Comparison of ENCODE assay signal across 25 cellular contexts in genomic region chr10:4129866-4130455, GRCh38.
DNase-seq lines count a peak whose midpoint lies in the region; ATAC-seq and TF ChIP-seq lines count a peak whose summit lies in the region.
"Had no signal": no experiment of that assay in that cellular context is flagged by ENCODE, and none has a peak within 500 bp of the region (broad histone marks: within the 10 kb centered on the region; RNA-seq: fewer than 3 reads in every experiment).

No MANE protein-coding gene starts in this region.

- no peak overlapping the region for H3K9ac ChIP-seq in neural progenitor cell

- no peaks in the 10 kb centered on the region for H3F3A ChIP-seq in neural progenitor cell (ENCODE audit: low read depth)

- ATAC-seq in GM21381 (IDR thresholded peaks at IDR 0.05; ENCODE audit: unreplicated experiment) (no peak), GM19455 (IDR thresholded peaks at IDR 0.05; ENCODE audit: unreplicated experiment) (no peak)
- ATAC-seq: activated CD4-positive, CD25-positive, alpha-beta regulatory T cell treated with anti-CD3 and anti-CD28 coated beads, Interleukin-2, amount 50 U/mL, for 24 hours; activated T-cell treated with anti-CD3 and anti-CD28 coated beads, Interleukin-2, amount 50 U/mL, for 72 hours; GM12878; left colon; psoas muscle; SK-N-SH treated with all-trans-retinoic acid at 6 μM for 48 hours had no signal

- no TSS peak for BruUV-seq in A673 (replicated peaks; lab: Mats Ljungman, UMichigan)

- H3K27ac Mint-ChIP-seq in activated T-helper 1 cell treated with anti-CD3 and anti-CD28 coated beads, Interleukin-12 subunit alpha, Interleukin-12 subunit beta, Interleukin-2, Interleukin-4 antibody, amounts not matched to agents 30 ng/mL and 10 ng/mL and 1 ng/mL, durations not matched to agents 14 hours and 24 hours and 36 hours: peak overlapping the region; percentile 53
- no peak overlapping the region for H3K27ac Mint-ChIP-seq in neural progenitor cell
- H3K27ac Mint-ChIP-seq: activated T-cell treated with anti-CD3 and anti-CD28 coated beads, Interleukin-2, amount 50 U/mL, for 72 hours; brain; CD4-positive, alpha-beta T cell had no signal

- no peak for TF ChIP-seq POLR2A in tibial nerve (IDR thresholded peaks at IDR 0.05)

- intact Hi-C loops in A673 (cut with micrococcal nuclease; ENCODE audit: unreplicated experiment): no loop called here
- intact Hi-C loops in activated T-helper 1 cell treated with anti-CD3 and anti-CD28 coated beads, Interleukin-12 subunit alpha, Interleukin-12 subunit beta, Interleukin-2, Interleukin-4 antibody, amounts not matched to agents 30 ng/mL and 10 ng/mL and 1 ng/mL, durations not matched to agents 14 hours and 24 hours and 36 hours (cut with micrococcal nuclease): loop anchor here (2.0 to 10.0 kb wide), 14 partner anchors 51 to 1035 kb away; no protein-coding TSS in a partner anchor
- intact Hi-C loops in tibial artery (cut with DNase I; ENCODE audit: low total_unique reads): no loop called here

- H3K27me3 ChIP-seq in A673 (replicated peaks; ENCODE audit: insufficient read depth, low read depth, low read length, poor library complexity) (no peaks in the 10 kb centered on the region), neural progenitor cell (no peaks in the 10 kb centered on the region), tibial artery (no peaks in the 10 kb centered on the region), tibial nerve (no peaks in the 10 kb centered on the region)

- no peak overlapping the region for H3K4me2 ChIP-seq in neural progenitor cell

- H3K36me3 ChIP-seq in A673 (ENCODE audit: insufficient read depth, low read length, poor library complexity, severe bottlenecking): no peaks in the 10 kb centered on the region
- H3K36me3 ChIP-seq in HEK293 (ENCODE audit: control insufficient read depth in 2 of 2, insufficient read depth in 1 of 2, low read length in 2 of 2): no peaks in the 10 kb centered on the region
- H3K36me3 ChIP-seq in neural progenitor cell: no peaks in the 10 kb centered on the region
- no peaks in the 10 kb centered on the region for H3K36me3 ChIP-seq in tibial artery
- no peaks in the 10 kb centered on the region for H3K36me3 ChIP-seq in tibial nerve

- CTCF ChIA-PET in A673 (lab: Charles Lee): no interaction called here
- CTCF ChIA-PET in HEK293 (lab: Yijun Ruan, JAX): interaction anchor here (0.6 kb wide), 1 partner anchor 140 kb away, joined by 3 read pairs; no protein-coding TSS in a partner anchor

- no peak for DNase-seq in A673 (ENCODE audit: low spot score)
- no peak for DNase-seq in activated T-helper 1 cell treated with anti-CD3 and anti-CD28 coated beads, Interleukin-12 subunit alpha, Interleukin-12 subunit beta, Interleukin-2, Interleukin-4 antibody, amounts not matched to agents 30 ng/mL and 10 ng/mL and 1 ng/mL, durations not matched to agents 14 hours and 24 hours and 36 hours (ENCODE audit: low spot score)
- DNase-seq in neural progenitor cell (ENCODE audit: low spot score): no peak
- DNase-seq in tibial artery: no peak
- DNase-seq in tibial nerve (ENCODE audit: low spot score in 2 of 2): no peak
- DNase-seq: ACHN; activated T-cell treated with anti-CD3 and anti-CD28 coated beads, Interleukin-2, amount 50 U/mL, for 72 hours; CD4-positive, alpha-beta T cell; DMS53; glutamatergic neuron; left colon; midbrain; NCI-H1105; NCI-H2107; psoas muscle; RPMI8226; stimulated activated CD4-positive, alpha-beta T cell treated with anti-CD3 and anti-CD28 coated beads, Interleukin-4, amount 100 ng/mL, for 4 hours; T-helper 9 cell had no signal

- TF ChIP-seq CTCF in A673 (conservative IDR thresholded peaks at IDR 0.05; ENCODE audit: low read depth, low read length) (no peak), HEK293 (tag by site-specific recombination; IDR thresholded peaks at IDR 0.05) (no peak), neural progenitor cell (IDR thresholded peaks at IDR 0.05) (no peak), tibial artery (IDR thresholded peaks at IDR 0.05) (no peak), tibial nerve (IDR thresholded peaks at IDR 0.05) (no peak)

- TF ChIP-seq EP300 in tibial nerve (IDR thresholded peaks at IDR 0.05): no peak

- H4K20me1 ChIP-seq in neural progenitor cell (ENCODE audit: low read depth): no peaks in the 10 kb centered on the region

- peak overlapping the region; percentile 77 for H2AFZ ChIP-seq in neural progenitor cell (replicated peaks)

- H3K4me1 Mint-ChIP-seq in activated T-helper 1 cell treated with anti-CD3 and anti-CD28 coated beads, Interleukin-12 subunit alpha, Interleukin-12 subunit beta, Interleukin-2, Interleukin-4 antibody, amounts not matched to agents 30 ng/mL and 10 ng/mL and 1 ng/mL, durations not matched to agents 14 hours and 24 hours and 36 hours (ENCODE audit: low read depth): peaks cover 22% of the 10 kb centered on the region
- H3K4me1 Mint-ChIP-seq in neural progenitor cell: peaks cover 6% of the 10 kb centered on the region

- H3K36me3 Mint-ChIP-seq in activated T-helper 1 cell treated with anti-CD3 and anti-CD28 coated beads, Interleukin-12 subunit alpha, Interleukin-12 subunit beta, Interleukin-2, Interleukin-4 antibody, amounts not matched to agents 30 ng/mL and 10 ng/mL and 1 ng/mL, durations not matched to agents 14 hours and 24 hours and 36 hours (ENCODE audit: low read depth): peaks cover 16% of the 10 kb centered on the region
- H3K36me3 Mint-ChIP-seq in neural progenitor cell: no peaks in the 10 kb centered on the region
- H3K36me3 Mint-ChIP-seq: brain had no signal

- H3K9me3 ChIP-seq in A673 (ENCODE audit: low read depth, low read length, poor library complexity, severe bottlenecking): peaks cover 6% of the 10 kb centered on the region
- no peaks in the 10 kb centered on the region for H3K9me3 ChIP-seq in HEK293 (ENCODE audit: control insufficient read depth, insufficient read depth, low read depth, low read length)
- H3K9me3 ChIP-seq in neural progenitor cell (ENCODE audit: low read depth): no peaks in the 10 kb centered on the region
- no peaks in the 10 kb centered on the region for H3K9me3 ChIP-seq in tibial artery
- H3K9me3 ChIP-seq in tibial nerve: peaks cover 0 to 13% (median 0%) of the 10 kb centered on the region in 4 donors

- H3K27ac ChIP-seq in A673 (ENCODE audit: low read depth, low read length, poor library complexity, severe bottlenecking): peak overlapping the region; percentile 84
- H3K27ac ChIP-seq in HEK293 (ENCODE audit: extremely low read depth, low read depth, low read length): no peak overlapping the region
- no peak overlapping the region for H3K27ac ChIP-seq in neural progenitor cell
- no peak overlapping the region for H3K27ac ChIP-seq in tibial artery
- H3K27ac ChIP-seq in tibial nerve: peak overlapping the region in 2 of 4 donors; percentile 79 to 84

- H3K4me3 Mint-ChIP-seq in activated T-helper 1 cell treated with anti-CD3 and anti-CD28 coated beads, Interleukin-12 subunit alpha, Interleukin-12 subunit beta, Interleukin-2, Interleukin-4 antibody, amounts not matched to agents 30 ng/mL and 10 ng/mL and 1 ng/mL, durations not matched to agents 14 hours and 24 hours and 36 hours: no peak overlapping the region
- no peak overlapping the region for H3K4me3 Mint-ChIP-seq in neural progenitor cell
- H3K4me3 Mint-ChIP-seq: activated T-cell treated with anti-CD3 and anti-CD28 coated beads, Interleukin-2, amount 50 U/mL, for 72 hours; brain; CD4-positive, alpha-beta T cell had no signal

- H3K4me3 ChIP-seq in A673 (ENCODE audit: low read depth, low read length, poor library complexity, severe bottlenecking): no peak overlapping the region
- H3K4me3 ChIP-seq in HEK293 (ENCODE audit: low read depth, low read length): no peak overlapping the region
- H3K4me3 ChIP-seq in neural progenitor cell: no peak overlapping the region
- no peak overlapping the region for H3K4me3 ChIP-seq in tibial artery
- H3K4me3 ChIP-seq in tibial nerve: no peak overlapping the region
- H3K4me3 ChIP-seq: psoas muscle had no signal

- H3K79me2 ChIP-seq in neural progenitor cell (ENCODE audit: low read depth): no peaks in the 10 kb centered on the region

- H3K9me3 Mint-ChIP-seq in activated T-helper 1 cell treated with anti-CD3 and anti-CD28 coated beads, Interleukin-12 subunit alpha, Interleukin-12 subunit beta, Interleukin-2, Interleukin-4 antibody, amounts not matched to agents 30 ng/mL and 10 ng/mL and 1 ng/mL, durations not matched to agents 14 hours and 24 hours and 36 hours: peaks cover 28% of the 10 kb centered on the region
- peaks cover 12% of the 10 kb centered on the region for H3K9me3 Mint-ChIP-seq in neural progenitor cell

- H3K4me1 ChIP-seq in A673 (ENCODE audit: insufficient read depth, low read length, poor library complexity, severe bottlenecking) (peaks cover 27% of the 10 kb centered on the region), HEK293 (ENCODE audit: control insufficient read depth, insufficient read depth, low read length) (peaks cover 13% of the 10 kb centered on the region), neural progenitor cell (peaks cover 11% of the 10 kb centered on the region), tibial artery (peaks cover 0 to 26% (median 8%) of the 10 kb centered on the region in 4 donors), tibial nerve (peaks cover 0 to 38% (median 22%) of the 10 kb centered on the region in 4 donors)

- WGBS in tibial nerve, 2 donors: 91 to 92% methylated on average over 12 of the region's 12 CpGs

- H3K27me3 Mint-ChIP-seq in activated T-helper 1 cell treated with anti-CD3 and anti-CD28 coated beads, Interleukin-12 subunit alpha, Interleukin-12 subunit beta, Interleukin-2, Interleukin-4 antibody, amounts not matched to agents 30 ng/mL and 10 ng/mL and 1 ng/mL, durations not matched to agents 14 hours and 24 hours and 36 hours (ENCODE audit: insufficient read depth): no peaks in the 10 kb centered on the region
- peaks cover 2% of the 10 kb centered on the region for H3K27me3 Mint-ChIP-seq in neural progenitor cell (ENCODE audit: insufficient read depth, low read depth)
- H3K27me3 Mint-ChIP-seq: brain; CD4-positive, alpha-beta T cell had no signal

- POLR2A ChIA-PET in A673 (lab: Charles Lee; ENCODE audit: low non-redundant PET) (no interaction called here), HEK293 (lab: Yijun Ruan, JAX) (interaction anchor here (0.6 kb wide), 1 partner anchor 456 kb away, joined by 5 read pairs; no protein-coding TSS in a partner anchor)
